ENCODE assay signal across 8 cellular contexts in the genomic region with DNA sequence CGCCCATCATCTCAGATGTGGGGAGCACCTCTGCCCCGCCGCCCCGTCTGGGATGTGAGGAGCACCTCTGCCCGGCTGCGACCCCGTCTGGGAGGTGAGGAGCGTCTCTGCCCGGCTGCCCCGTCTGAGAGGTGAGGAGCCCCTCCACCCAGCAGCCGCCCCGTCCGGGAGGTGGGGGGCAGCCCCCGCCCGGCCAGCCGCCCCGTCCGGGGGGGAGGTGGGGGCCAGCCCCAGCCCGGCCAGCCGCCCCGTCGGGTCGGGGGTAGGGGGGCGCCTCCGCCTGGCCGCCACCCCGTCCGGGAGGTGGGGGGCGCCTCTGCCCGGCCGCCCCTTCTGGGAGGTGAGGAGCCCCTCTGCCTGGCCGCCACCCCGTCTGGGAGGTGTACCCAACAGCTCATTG. TPM values are rescaled to one million over a fixed set of nuclear protein-coding genes. Genes with fewer than 3 reads are reported as not detected.
A peak's percentile ranks its signal among the peaks of the same experiment; 100 is the strongest.
DNase-seq lines count a peak whose midpoint lies in the region; ATAC-seq and TF ChIP-seq lines count a peak whose summit lies in the region.
"Not testable (repeated sequence)": the region's sequence is repeated elsewhere in the genome, so short reads cannot be mapped to it uniquely, and the experiment has no call there.

No MANE protein-coding gene starts in this region.

- ATAC-seq in T-helper 17 cell; activated T-helper 17 cell treated with anti-CD3 and anti-CD28 coated beads, Interleukin-2, amount 50 U/mL, for 72 hours (replicated peaks): not testable (repeated sequence)

- not testable (repeated sequence) for H3K27ac ChIP-seq in CD8-positive, alpha-beta memory T cell (ENCODE audit: low read depth, low read length); neural cell (ENCODE audit: low read length)
- peak overlapping the region; percentile 40 for H3K27ac ChIP-seq in hepatocyte
- peak overlapping the region in 1 of 2 donors; percentile 87 for H3K27ac ChIP-seq in tibial artery

- H3K4me1 Mint-ChIP-seq in CD8-positive, alpha-beta memory T cell = peaks cover 18 to 43% (median 32%) of the 10 kb centered on the region in 3 donors
- peaks cover 22% of the 10 kb centered on the region for H3K4me1 Mint-ChIP-seq in T-helper 17 cell
- peaks cover 14% of the 10 kb centered on the region for H3K4me1 Mint-ChIP-seq in activated T-helper 17 cell treated with anti-CD3 and anti-CD28 coated beads, Interleukin-2, amount 50 U/mL, for 72 hours

- H3F3A ChIP-seq in neural cell (ENCODE audit: insufficient read depth, low read length, poor library complexity, severe bottlenecking) = not testable (repeated sequence)

- TF ChIP-seq RAD21 in neural cell (conservative IDR thresholded peaks at IDR 0.05) = not testable (repeated sequence)

- not testable (repeated sequence) for H3K27me3 ChIP-seq in CD8-positive, alpha-beta memory T cell (ENCODE audit: insufficient read depth, low read length, poor library complexity, severe bottlenecking); hepatocyte; neural cell (ENCODE audit: insufficient read depth, low read depth, low read length); tibial artery

- CTCF ChIA-PET in CD8-positive, alpha-beta memory T cell (lab: Charles Lee) = not testable (repeated sequence)

- intact Hi-C loops in tibial artery (cut with DNase I; ENCODE audit: low total_unique reads) = not testable (repeated sequence)

- not testable (repeated sequence) for TF ChIP-seq EP300 in neural cell (conservative IDR thresholded peaks at IDR 0.05; ENCODE audit: poor library complexity, severe bottlenecking)

- POLR2A ChIA-PET in CD8-positive, alpha-beta memory T cell (lab: Charles Lee) = not testable (repeated sequence)

- not testable (repeated sequence) for TF ChIP-seq CTCF in cardiac fibroblast (IDR thresholded peaks at IDR 0.05; ENCODE audit: low read depth, low read length); hepatocyte (IDR thresholded peaks at IDR 0.05; ENCODE audit: poor library complexity); neural cell (IDR thresholded peaks at IDR 0.05; ENCODE audit: poor library complexity, severe bottlenecking); tibial artery (IDR thresholded peaks at IDR 0.05)

- not testable (repeated sequence) for DNase-seq in CD8-positive, alpha-beta memory T cell; Jurkat, Clone E6-1 (ENCODE audit: low read depth, low spot score); T-helper 17 cell; cardiac fibroblast (ENCODE audit: low read depth in 2 of 2); hepatocyte (ENCODE audit: low spot score); tibial artery

- not testable (repeated sequence) for H2AFZ ChIP-seq in hepatocyte; neural cell (ENCODE audit: low read depth, low read length)

- H3K4me1 ChIP-seq in CD8-positive, alpha-beta memory T cell (ENCODE audit: insufficient read depth, low read length); hepatocyte (ENCODE audit: insufficient read depth): not testable (repeated sequence)
- H3K4me1 ChIP-seq in tibial artery = peaks cover 0 to 15% (median 9%) of the 10 kb centered on the region in 4 donors

- peaks cover 19% of the 10 kb centered on the region for H3K36me3 ChIP-seq in CD8-positive, alpha-beta memory T cell (ENCODE audit: insufficient read depth, low read length)
- H3K36me3 ChIP-seq in hepatocyte (replicated peaks; ENCODE audit: insufficient read depth, low read depth); neural cell (ENCODE audit: insufficient read depth, low read length): not testable (repeated sequence)
- H3K36me3 ChIP-seq in tibial artery = peaks cover 17 to 48% (median 28%) of the 10 kb centered on the region in 3 donors

- H3K4me2 ChIP-seq in hepatocyte = peak overlapping the region; percentile 78
- not testable (repeated sequence) for H3K4me2 ChIP-seq in neural cell (ENCODE audit: low read length)

- peak overlapping the region in 6 of 7 donors; percentile 87 to 98 (median 90) for H3K4me3 Mint-ChIP-seq in CD8-positive, alpha-beta memory T cell
- H3K4me3 Mint-ChIP-seq in T-helper 17 cell = peak overlapping the region; percentile 91
- H3K4me3 Mint-ChIP-seq in activated T-helper 17 cell treated with anti-CD3 and anti-CD28 coated beads, Interleukin-2, amount 50 U/mL, for 72 hours = peak overlapping the region; percentile 84

- H3K4me3 ChIP-seq in CD8-positive, alpha-beta memory T cell (ENCODE audit: low read length); hepatocyte: not testable (repeated sequence)
- peak overlapping the region; percentile 99; the same call in 1 of the 2 replicates for H3K4me3 ChIP-seq in Jurkat, Clone E6-1 (ENCODE audit: low read length)
- H3K4me3 ChIP-seq in cardiac fibroblast (replicated peaks in 1 of 2; ENCODE audit: low read depth in 2 of 2, low read length in 2 of 2) = peak overlapping the region; percentile 11 to 30
- peak overlapping the region; percentile 95 for H3K4me3 ChIP-seq in neural cell (ENCODE audit: low read length)
- peak overlapping the region; percentile 79 to 80 for H3K4me3 ChIP-seq in tibial artery

- not testable (repeated sequence) for H4K20me1 ChIP-seq in hepatocyte (ENCODE audit: insufficient read depth, poor library complexity, severe bottlenecking); neural cell (ENCODE audit: insufficient read depth)

- H3K36me3 Mint-ChIP-seq in CD8-positive, alpha-beta memory T cell = peaks cover 0 to 59% (median 17%) of the 10 kb centered on the region in 3 donors
- H3K36me3 Mint-ChIP-seq in T-helper 17 cell (ENCODE audit: low read depth) = not testable (repeated sequence)
- H3K36me3 Mint-ChIP-seq in activated T-helper 17 cell treated with anti-CD3 and anti-CD28 coated beads, Interleukin-2, amount 50 U/mL, for 72 hours (ENCODE audit: low read depth) = peaks cover 47% of the 10 kb centered on the region

- 96% methylated on average over 5 of the region's 33 CpGs for whole genome bisulfite sequencing in hepatocyte (ENCODE audit: low lambda C conversion rate, missing lambda C conversion rate)

- peak overlapping the region; percentile 92 for H3K9ac ChIP-seq in neural cell (ENCODE audit: low read length)

- peaks cover 20% of the 10 kb centered on the region for H3K79me2 ChIP-seq in hepatocyte
- peaks cover 15% of the 10 kb centered on the region for H3K79me2 ChIP-seq in neural cell (replicated peaks; ENCODE audit: insufficient read depth, low read length)

- H3K9me2 ChIP-seq in hepatocyte (replicated peaks; ENCODE audit: insufficient read depth); neural cell (ENCODE audit: insufficient read depth, low read length): not testable (repeated sequence)

- not testable (repeated sequence) for H3K9me3 Mint-ChIP-seq in CD8-positive, alpha-beta memory T cell; activated T-helper 17 cell treated with anti-CD3 and anti-CD28 coated beads, Interleukin-2, amount 50 U/mL, for 72 hours

- peak overlapping the region in 5 of 8 donors; percentile 70 to 97 (median 94) for H3K27ac Mint-ChIP-seq in CD8-positive, alpha-beta memory T cell
- not testable (repeated sequence) for H3K27ac Mint-ChIP-seq in T-helper 17 cell
- peak overlapping the region; percentile 90 for H3K27ac Mint-ChIP-seq in activated T-helper 17 cell treated with anti-CD3 and anti-CD28 coated beads, Interleukin-2, amount 50 U/mL, for 72 hours

- not testable (repeated sequence) for H3K9me3 ChIP-seq in CD8-positive, alpha-beta memory T cell (ENCODE audit: low read length); T-helper 17 cell (ENCODE audit: control insufficient read depth, low read length, poor library complexity, severe bottlenecking); hepatocyte (ENCODE audit: low read depth); neural cell (ENCODE audit: low read length); tibial artery

- H3K27me3 Mint-ChIP-seq in CD8-positive, alpha-beta memory T cell; T-helper 17 cell; activated T-helper 17 cell treated with anti-CD3 and anti-CD28 coated beads, Interleukin-2, amount 50 U/mL, for 72 hours: not testable (repeated sequence)

RNA-seq across cellular contexts. Expression of gene THOC5, which starts 1.2 kb away (rescaled TPM):
- total RNA-seq in CD8-positive, alpha-beta memory T cell = 10 to 100 TPM; 62.6 to 64.1 TPM
- polyA plus RNA-seq in CD8-positive, alpha-beta memory T cell = 28.5 TPM
- 88.6 TPM for polyA plus RNA-seq in Jurkat, Clone E6-1 (2012; ENCODE audit: insufficient read depth, insufficient read length)
- total RNA-seq in T-helper 17 cell = 10 to 100 TPM; 34.2 to 46.2 TPM
- 10 to 100 TPM; 51.4 to 65.9 TPM for total RNA-seq in activated T-helper 17 cell treated with anti-CD3 and anti-CD28 coated beads, Interleukin-2, amount 50 U/mL, for 72 hours
- total RNA-seq in hepatocyte = 26.5 and 27.7 TPM in 2 replicates
- 21.5 and 23.0 TPM in 2 replicates for polyA plus RNA-seq in hepatocyte
- polyA plus RNA-seq in neural cell = 33.4 and 38.6 TPM in 2 replicates
- polyA minus RNA-seq in neural cell = 65.1 and 86.9 TPM in 2 replicates

RNA-seq across cellular contexts. Expression of gene NIPSNAP1, which starts 28.6 kb away (rescaled TPM):
- total RNA-seq in CD8-positive, alpha-beta memory T cell = 10 to 100 TPM; 39.6 to 40.3 TPM
- polyA plus RNA-seq in CD8-positive, alpha-beta memory T cell = 52.3 TPM
- 132 TPM for polyA plus RNA-seq in Jurkat, Clone E6-1 (2012; ENCODE audit: insufficient read depth, insufficient read length)
- total RNA-seq in T-helper 17 cell = 10 to 100 TPM; 27.6 to 28.7 TPM
- 10 to 100 TPM; 33.0 to 44.1 TPM for total RNA-seq in activated T-helper 17 cell treated with anti-CD3 and anti-CD28 coated beads, Interleukin-2, amount 50 U/mL, for 72 hours
- total RNA-seq in hepatocyte = 160 and 165 TPM in 2 replicates
- 132 and 136 TPM in 2 replicates for polyA plus RNA-seq in hepatocyte
- polyA plus RNA-seq in neural cell = 229 and 244 TPM in 2 replicates
- 166 and 196 TPM in 2 replicates for polyA minus RNA-seq in neural cell

RNA-seq across cellular contexts. Expression of gene NF2, which starts 51.1 kb away (rescaled TPM):
- 10 to 100 TPM; 51.6 to 53.3 TPM for total RNA-seq in CD8-positive, alpha-beta memory T cell
- 21.4 TPM for polyA plus RNA-seq in CD8-positive, alpha-beta memory T cell
- 15.1 TPM for polyA plus RNA-seq in Jurkat, Clone E6-1 (2012; ENCODE audit: insufficient read depth, insufficient read length)
- 10 to 100 TPM; 23.8 to 29.3 TPM for total RNA-seq in T-helper 17 cell
- 10 to 100 TPM; 28.5 to 59.9 TPM for total RNA-seq in activated T-helper 17 cell treated with anti-CD3 and anti-CD28 coated beads, Interleukin-2, amount 50 U/mL, for 72 hours
- total RNA-seq in hepatocyte = 22.6 and 30.7 TPM in 2 replicates
- polyA plus RNA-seq in hepatocyte = 18.5 and 21.5 TPM in 2 replicates
- 17.0 and 18.7 TPM in 2 replicates for polyA plus RNA-seq in neural cell
- 59.9 and 63.3 TPM in 2 replicates for polyA minus RNA-seq in neural cell
